ENCODE assay signal across 19 cellular contexts in the genomic region with DNA sequence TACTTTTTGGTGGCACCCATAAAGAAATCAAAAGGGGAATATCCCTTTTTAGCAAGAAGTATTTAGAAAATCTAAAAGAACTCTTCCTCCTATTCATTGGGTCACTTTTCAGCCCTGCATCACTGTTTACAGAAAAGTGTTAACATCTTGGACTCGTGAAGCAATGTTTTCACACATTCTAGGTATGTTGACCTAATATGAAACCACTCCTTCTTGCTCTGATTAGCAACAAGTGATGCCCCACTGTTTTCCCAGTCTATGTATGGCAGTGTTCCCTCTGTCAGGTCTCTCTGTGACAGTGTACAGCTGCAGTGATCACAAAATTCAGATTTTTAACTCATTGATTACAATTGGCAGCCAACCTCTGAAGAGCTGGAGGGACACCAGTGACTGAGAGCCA.
DNase-seq lines count a peak whose midpoint lies in the region; ATAC-seq and TF ChIP-seq lines count a peak whose summit lies in the region.
"Had no signal": no experiment of that assay in that cellular context is flagged by ENCODE, and none has a peak within 500 bp of the region (broad histone marks: within the 10 kb centered on the region; RNA-seq: fewer than 3 reads in every experiment).

No MANE protein-coding gene starts in this region.

- H3K27me3 ChIP-seq in ACC112 (ENCODE audit: insufficient read depth, low read length) (no peaks in the 10 kb centered on the region), SJSA1 (replicated peaks) (no peaks in the 10 kb centered on the region), lower lobe of right lung (ENCODE audit: low read depth) (no peaks in the 10 kb centered on the region), spleen (replicated peaks in 1 of 7) (no peaks in the 10 kb centered on the region)
- H3K27me3 ChIP-seq: brain microvascular endothelial cell, foreskin keratinocyte, suprapubic skin had no signal

- H3K27ac ChIP-seq in ACC112 (ENCODE audit: low read depth, low read length) (peak overlapping the region; percentile 27; the same call in 1 of the 2 replicates), SJSA1 (peak overlapping the region; percentile 9), lower lobe of right lung (peak overlapping the region; percentile 67), spleen (no peak overlapping the region)
- H3K27ac ChIP-seq: brain microvascular endothelial cell, foreskin keratinocyte, suprapubic skin had no signal

- H3K4me1 ChIP-seq in ACC112 (ENCODE audit: control insufficient read depth, insufficient read depth, low read length, unreplicated experiment): peaks cover 14% of the 10 kb centered on the region
- peaks cover 46% of the 10 kb centered on the region for H3K4me1 ChIP-seq in SJSA1 (replicated peaks)
- peaks cover 9% of the 10 kb centered on the region for H3K4me1 ChIP-seq in lower lobe of right lung
- H3K4me1 ChIP-seq in spleen: peaks cover 0 to 6% (median 0%) of the 10 kb centered on the region in 6 donors
- H3K4me1 ChIP-seq: suprapubic skin had no signal

- H3K4me3 Mint-ChIP-seq in activated CD4-positive, alpha-beta T cell treated with anti-CD3 and anti-CD28 coated beads, Interleukin-2, amount 10 ng/mL, durations not matched to agents 7 days and 5 days: no peak overlapping the region
- H3K4me3 Mint-ChIP-seq: activated naive CD8-positive, alpha-beta T cell treated with anti-CD3 and anti-CD28 coated beads, Interleukin-2, amount 10 ng/mL, durations not matched to agents 7 days and 5 days; CD8-positive, alpha-beta T cell; neural crest cell had no signal

- intact Hi-C loops in lower lobe of right lung (cut with DNase I): no loop called here
- intact Hi-C loops in spleen (cut with DNase I; ENCODE audit: low total_unique reads): no loop called here

- H3K79me2 ChIP-seq in ACC112 (ENCODE audit: control insufficient read depth, insufficient read depth, low read length, unreplicated experiment): no peaks in the 10 kb centered on the region

- no peak overlapping the region for H3K4me3 ChIP-seq in ACC112 (ENCODE audit: low read depth, low read length)
- no peak overlapping the region for H3K4me3 ChIP-seq in SJSA1
- H3K4me3 ChIP-seq in lower lobe of right lung: no peak overlapping the region
- H3K4me3 ChIP-seq in spleen: no peak overlapping the region
- H3K4me3 ChIP-seq: suprapubic skin had no signal

- no peak for DNase-seq in SJSA1 (ENCODE audit: low read depth in 1 of 2, low spot score in 2 of 2)
- no peak for DNase-seq in lower lobe of right lung
- DNase-seq in activated CD8-positive, alpha-beta memory T cell treated with anti-CD3 and anti-CD28 coated beads for 24 hours: no peak
- DNase-seq in occipital lobe (lab: John Stamatoyannopoulos, UW): no peak
- DNase-seq in activated CD4-positive, alpha-beta T cell treated with anti-CD3 and anti-CD28 coated beads, Interleukin-2, amount 10 ng/mL, durations not matched to agents 7 days and 5 days: no peak
- DNase-seq in spleen: no peak
- DNase-seq: activated CD4-positive, CD25-positive, alpha-beta regulatory T cell treated with anti-CD3 and anti-CD28 coated beads, Interleukin-2, amount 50 U/mL, for 72 hours; activated naive CD8-positive, alpha-beta T cell treated with anti-CD3 and anti-CD28 coated beads, Interleukin-2, amount 10 ng/mL, durations not matched to agents 7 days and 5 days; brain microvascular endothelial cell; CD8-positive, alpha-beta T cell; hippocampal formation; Karpas-422; NK-92 treated with Interleukin-12 subunit alpha and Interleukin-12 subunit beta, amount 100 ng/mL, for 24 hours had no signal

- 70 to 87% (median 76%) methylated on average over 1 of the region's 1 CpG for WGBS in spleen, 5 donors

- TF ChIP-seq CTCF in lower lobe of right lung (IDR thresholded peaks at IDR 0.05): no peak
- no peak for TF ChIP-seq CTCF in spleen (IDR thresholded peaks at IDR 0.05 in 8 of 11, conservative IDR thresholded peaks at IDR 0.05 in 3 of 11)

- no peaks in the 10 kb centered on the region for H3K9me3 Mint-ChIP-seq in activated CD4-positive, alpha-beta T cell treated with anti-CD3 and anti-CD28 coated beads, Interleukin-2, amount 10 ng/mL, durations not matched to agents 7 days and 5 days
- H3K9me3 Mint-ChIP-seq: activated T-helper 2 cell treated with anti-CD3 and anti-CD28 coated beads, Interferon-gamma antibody, Interleukin-2, Interleukin-4, amounts not matched to agents 10 μg/mL and 5 μg/mL and 100 μg/mL, durations not matched to agents 14 hours and 24 hours and 36 hours; CD8-positive, alpha-beta T cell; neural crest cell had no signal

- no peak overlapping the region for H2AFZ ChIP-seq in ACC112 (ENCODE audit: low read length, unreplicated experiment)

- CTCF ChIA-PET in activated CD4-positive, alpha-beta T cell treated with anti-CD3 and anti-CD28 coated beads, Interleukin-2, amount 10 ng/mL, durations not matched to agents 7 days and 5 days (lab: Charles Lee): no interaction called here

- POLR2A ChIA-PET in activated CD4-positive, alpha-beta T cell treated with anti-CD3 and anti-CD28 coated beads, Interleukin-2, amount 10 ng/mL, durations not matched to agents 7 days and 5 days (lab: Charles Lee): no interaction called here

- ATAC-seq in GM18520 (IDR thresholded peaks at IDR 0.05; ENCODE audit: unreplicated experiment) (peak; percentile 60), lower lobe of right lung (peak; percentile 90 to 92)
- ATAC-seq: CD8-positive, alpha-beta T cell had no signal

- H3K27ac Mint-ChIP-seq in activated CD4-positive, alpha-beta T cell treated with anti-CD3 and anti-CD28 coated beads, Interleukin-2, amount 10 ng/mL, durations not matched to agents 7 days and 5 days: no peak overlapping the region
- H3K27ac Mint-ChIP-seq: activated naive CD8-positive, alpha-beta T cell treated with anti-CD3 and anti-CD28 coated beads, Interleukin-2, amount 10 ng/mL, durations not matched to agents 7 days and 5 days; activated T-helper 2 cell treated with anti-CD3 and anti-CD28 coated beads, Interferon-gamma antibody, Interleukin-2, Interleukin-4, amounts not matched to agents 10 μg/mL and 5 μg/mL and 100 μg/mL, durations not matched to agents 14 hours and 24 hours and 36 hours; CD8-positive, alpha-beta T cell had no signal

- no peaks in the 10 kb centered on the region for H3K9me3 ChIP-seq in SJSA1 (replicated peaks)
- H3K9me3 ChIP-seq in lower lobe of right lung: no peaks in the 10 kb centered on the region
- no peaks in the 10 kb centered on the region for H3K9me3 ChIP-seq in spleen
- H3K9me3 ChIP-seq: suprapubic skin had no signal

- H3K27me3 Mint-ChIP-seq in activated CD4-positive, alpha-beta T cell treated with anti-CD3 and anti-CD28 coated beads, Interleukin-2, amount 10 ng/mL, durations not matched to agents 7 days and 5 days: no peaks in the 10 kb centered on the region
- H3K27me3 Mint-ChIP-seq: activated naive CD8-positive, alpha-beta T cell treated with anti-CD3 and anti-CD28 coated beads, Interleukin-2, amount 10 ng/mL, durations not matched to agents 7 days and 5 days had no signal

- peaks cover 2% of the 10 kb centered on the region for H3K4me1 Mint-ChIP-seq in activated CD4-positive, alpha-beta T cell treated with anti-CD3 and anti-CD28 coated beads, Interleukin-2, amount 10 ng/mL, durations not matched to agents 7 days and 5 days

- TF ChIP-seq POLR2A in spleen (IDR thresholded peaks at IDR 0.05): no peak

- H3K36me3 Mint-ChIP-seq in activated CD4-positive, alpha-beta T cell treated with anti-CD3 and anti-CD28 coated beads, Interleukin-2, amount 10 ng/mL, durations not matched to agents 7 days and 5 days (ENCODE audit: low read depth): no peaks in the 10 kb centered on the region
- H3K36me3 Mint-ChIP-seq: activated naive CD8-positive, alpha-beta T cell treated with anti-CD3 and anti-CD28 coated beads, Interleukin-2, amount 10 ng/mL, durations not matched to agents 7 days and 5 days had no signal

- H3K36me3 ChIP-seq in ACC112 (ENCODE audit: insufficient read depth, low read length) (no peaks in the 10 kb centered on the region), SJSA1 (no peaks in the 10 kb centered on the region), lower lobe of right lung (no peaks in the 10 kb centered on the region), spleen (no peaks in the 10 kb centered on the region)
- H3K36me3 ChIP-seq: brain microvascular endothelial cell, suprapubic skin had no signal

Comparison
In these comparisons a context has a peak if more than half of its experiments do, and no peak if none do; other contexts are left out.
1. H3K27ac ChIP-seq: peak in ACC112 (single experiment), SJSA1 (single experiment) and lower lobe of right lung (single experiment); none in spleen (0 of 8).